In the genomic region with DNA sequence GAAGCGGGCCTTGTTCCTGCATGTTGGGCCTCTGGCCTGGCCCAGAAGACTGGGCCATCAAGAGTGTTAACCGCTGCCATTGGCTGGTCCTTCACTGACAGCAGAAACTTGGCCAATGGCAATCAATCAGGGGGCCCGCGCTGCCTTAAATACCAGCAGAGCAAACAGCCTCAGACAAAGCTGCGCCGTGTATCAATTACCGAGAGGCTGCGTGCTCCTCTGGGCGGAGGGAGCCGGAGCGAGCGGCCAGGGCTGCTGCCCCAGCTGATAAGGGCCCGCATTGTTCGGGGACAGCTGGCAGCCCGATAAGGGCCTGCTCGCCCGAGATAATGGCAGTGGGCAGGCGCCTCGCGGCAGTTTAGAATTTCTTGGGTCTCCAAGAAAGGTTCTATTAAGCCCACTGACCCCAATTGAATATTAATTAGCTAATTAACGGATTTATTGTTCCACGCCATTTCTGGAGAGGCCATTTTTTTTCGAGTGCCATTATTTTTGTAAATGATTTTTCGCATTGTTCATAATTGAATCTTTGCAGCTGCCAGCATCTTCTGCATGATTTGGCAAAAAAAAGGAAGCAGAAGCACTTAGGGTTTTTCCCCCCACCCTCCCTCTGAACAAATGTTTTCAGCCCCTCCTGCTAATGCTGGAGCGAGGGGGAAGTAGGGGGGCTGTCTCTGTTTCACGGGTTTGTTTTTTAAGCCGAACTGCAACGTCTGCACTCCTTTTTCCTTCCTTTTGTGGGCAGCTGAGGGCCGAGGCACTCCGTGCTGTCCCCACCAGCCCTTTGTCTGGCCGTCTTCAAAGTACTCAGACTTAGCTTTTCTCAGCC, we compare ENCODE assay signal across 1 cellular context.
TF ChIP-seq lines count a peak whose summit lies in the region.

No MANE protein-coding gene starts in this region.

TF ChIP-seq in K562, 482 proteins besides CTCF, POLR2A, EP300 and RAD21 (continued from another document and continues in another):
- TF ChIP-seq, protein P1, sequence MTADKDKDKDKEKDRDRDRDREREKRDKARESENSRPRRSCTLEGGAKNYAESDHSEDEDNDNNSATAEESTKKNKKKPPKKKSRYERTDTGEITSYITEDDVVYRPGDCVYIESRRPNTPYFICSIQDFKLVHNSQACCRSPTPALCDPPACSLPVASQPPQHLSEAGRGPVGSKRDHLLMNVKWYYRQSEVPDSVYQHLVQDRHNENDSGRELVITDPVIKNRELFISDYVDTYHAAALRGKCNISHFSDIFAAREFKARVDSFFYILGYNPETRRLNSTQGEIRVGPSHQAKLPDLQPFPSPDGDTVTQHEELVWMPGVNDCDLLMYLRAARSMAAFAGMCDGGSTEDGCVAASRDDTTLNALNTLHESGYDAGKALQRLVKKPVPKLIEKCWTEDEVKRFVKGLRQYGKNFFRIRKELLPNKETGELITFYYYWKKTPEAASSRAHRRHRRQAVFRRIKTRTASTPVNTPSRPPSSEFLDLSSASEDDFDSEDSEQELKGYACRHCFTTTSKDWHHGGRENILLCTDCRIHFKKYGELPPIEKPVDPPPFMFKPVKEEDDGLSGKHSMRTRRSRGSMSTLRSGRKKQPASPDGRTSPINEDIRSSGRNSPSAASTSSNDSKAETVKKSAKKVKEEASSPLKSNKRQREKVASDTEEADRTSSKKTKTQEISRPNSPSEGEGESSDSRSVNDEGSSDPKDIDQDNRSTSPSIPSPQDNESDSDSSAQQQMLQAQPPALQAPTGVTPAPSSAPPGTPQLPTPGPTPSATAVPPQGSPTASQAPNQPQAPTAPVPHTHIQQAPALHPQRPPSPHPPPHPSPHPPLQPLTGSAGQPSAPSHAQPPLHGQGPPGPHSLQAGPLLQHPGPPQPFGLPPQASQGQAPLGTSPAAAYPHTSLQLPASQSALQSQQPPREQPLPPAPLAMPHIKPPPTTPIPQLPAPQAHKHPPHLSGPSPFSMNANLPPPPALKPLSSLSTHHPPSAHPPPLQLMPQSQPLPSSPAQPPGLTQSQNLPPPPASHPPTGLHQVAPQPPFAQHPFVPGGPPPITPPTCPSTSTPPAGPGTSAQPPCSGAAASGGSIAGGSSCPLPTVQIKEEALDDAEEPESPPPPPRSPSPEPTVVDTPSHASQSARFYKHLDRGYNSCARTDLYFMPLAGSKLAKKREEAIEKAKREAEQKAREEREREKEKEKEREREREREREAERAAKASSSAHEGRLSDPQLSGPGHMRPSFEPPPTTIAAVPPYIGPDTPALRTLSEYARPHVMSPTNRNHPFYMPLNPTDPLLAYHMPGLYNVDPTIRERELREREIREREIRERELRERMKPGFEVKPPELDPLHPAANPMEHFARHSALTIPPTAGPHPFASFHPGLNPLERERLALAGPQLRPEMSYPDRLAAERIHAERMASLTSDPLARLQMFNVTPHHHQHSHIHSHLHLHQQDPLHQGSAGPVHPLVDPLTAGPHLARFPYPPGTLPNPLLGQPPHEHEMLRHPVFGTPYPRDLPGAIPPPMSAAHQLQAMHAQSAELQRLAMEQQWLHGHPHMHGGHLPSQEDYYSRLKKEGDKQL (CRISPR knock-in tag; IDR thresholded peaks at IDR 0.05; ENCODE audit: borderline replicate concordance): no peak
- TF ChIP-seq FOXK1 (CRISPR knock-in tag; IDR thresholded peaks at IDR 0.05; ENCODE audit: borderline replicate concordance): no peak
- TF ChIP-seq ZNF282 (CRISPR knock-in tag; IDR thresholded peaks at IDR 0.05): no peak
- TF ChIP-seq MBD2 (IDR thresholded peaks at IDR 0.05; ENCODE audit: borderline replicate concordance, low read depth): peak; percentile 79
- TF ChIP-seq CEBPG (CRISPR knock-in tag; IDR thresholded peaks at IDR 0.05): peak; percentile 54; the same call in 1 of the 2 replicates
- TF ChIP-seq CEBPG (tag; conservative IDR thresholded peaks at IDR 0.05 in 1 of 2, IDR thresholded peaks at IDR 0.05 in 1 of 2): no peak
- no peak for TF ChIP-seq ZNF551 (CRISPR knock-in tag; IDR thresholded peaks at IDR 0.05)
- no peak for TF ChIP-seq ETV6 (IDR thresholded peaks at IDR 0.05; ENCODE audit: borderline replicate concordance in 1 of 2, low read depth in 2 of 2, low read length in 1 of 2)
- no peak for TF ChIP-seq ETV6 (CRISPR knock-in tag; IDR thresholded peaks at IDR 0.05; ENCODE audit: borderline replicate concordance)
- no peak for TF ChIP-seq RAD51 (IDR thresholded peaks at IDR 0.05; ENCODE audit: borderline replicate concordance, low read depth)
- no peak for TF ChIP-seq KAT2B (IDR thresholded peaks at IDR 0.05; ENCODE audit: low read depth, low read length)
- TF ChIP-seq BMI1 (IDR thresholded peaks at IDR 0.05; ENCODE audit: low read length): no peak
- no peak for TF ChIP-seq ZNF436 (CRISPR knock-in tag; IDR thresholded peaks at IDR 0.05)
- TF ChIP-seq U2AF1 (optimal IDR thresholded peaks at IDR 0.05; ENCODE audit: low read depth, low read length): no peak
- no peak for TF ChIP-seq ZC3H8 (IDR thresholded peaks at IDR 0.05)
- no peak for TF ChIP-seq GTF2F1 (IDR thresholded peaks at IDR 0.05; ENCODE audit: low read depth, low read length)
- TF ChIP-seq ARHGAP35 (IDR thresholded peaks at IDR 0.05; ENCODE audit: partially characterized antibody): no peak
- TF ChIP-seq DDX20 (tag; IDR thresholded peaks at IDR 0.05; ENCODE audit: low read depth): no peak
- TF ChIP-seq, protein P2, sequence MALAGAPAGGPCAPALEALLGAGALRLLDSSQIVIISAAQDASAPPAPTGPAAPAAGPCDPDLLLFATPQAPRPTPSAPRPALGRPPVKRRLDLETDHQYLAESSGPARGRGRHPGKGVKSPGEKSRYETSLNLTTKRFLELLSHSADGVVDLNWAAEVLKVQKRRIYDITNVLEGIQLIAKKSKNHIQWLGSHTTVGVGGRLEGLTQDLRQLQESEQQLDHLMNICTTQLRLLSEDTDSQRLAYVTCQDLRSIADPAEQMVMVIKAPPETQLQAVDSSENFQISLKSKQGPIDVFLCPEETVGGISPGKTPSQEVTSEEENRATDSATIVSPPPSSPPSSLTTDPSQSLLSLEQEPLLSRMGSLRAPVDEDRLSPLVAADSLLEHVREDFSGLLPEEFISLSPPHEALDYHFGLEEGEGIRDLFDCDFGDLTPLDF (CRISPR knock-in tag; IDR thresholded peaks at IDR 0.05): no peak
- peak; percentile 98 for TF ChIP-seq MTA2 (IDR thresholded peaks at IDR 0.05; ENCODE audit: low read depth)
- TF ChIP-seq ZNF197 (CRISPR knock-in tag; IDR thresholded peaks at IDR 0.05; ENCODE audit: low read depth): peak; percentile 94
- TF ChIP-seq GATAD2B (IDR thresholded peaks at IDR 0.05; ENCODE audit: borderline replicate concordance): peak; percentile 81
- peak; percentile 84 for TF ChIP-seq SMAD1 (IDR thresholded peaks at IDR 0.05; ENCODE audit: low read depth, low read length, partially characterized antibody)
- no peak for TF ChIP-seq HNRNPH1 (optimal IDR thresholded peaks at IDR 0.05; ENCODE audit: low read depth, low read length)
- TF ChIP-seq, protein P3, sequence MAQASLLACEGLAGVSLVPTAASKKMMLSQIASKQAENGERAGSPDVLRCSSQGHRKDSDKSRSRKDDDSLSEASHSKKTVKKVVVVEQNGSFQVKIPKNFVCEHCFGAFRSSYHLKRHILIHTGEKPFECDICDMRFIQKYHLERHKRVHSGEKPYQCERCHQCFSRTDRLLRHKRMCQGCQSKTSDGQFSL (CRISPR knock-in tag; IDR thresholded peaks at IDR 0.05): no peak
- TF ChIP-seq, protein P3 (tag; IDR thresholded peaks at IDR 0.05): no peak
- TF ChIP-seq BCOR (IDR thresholded peaks at IDR 0.05): peak; percentile 96
- TF ChIP-seq, protein P4, sequence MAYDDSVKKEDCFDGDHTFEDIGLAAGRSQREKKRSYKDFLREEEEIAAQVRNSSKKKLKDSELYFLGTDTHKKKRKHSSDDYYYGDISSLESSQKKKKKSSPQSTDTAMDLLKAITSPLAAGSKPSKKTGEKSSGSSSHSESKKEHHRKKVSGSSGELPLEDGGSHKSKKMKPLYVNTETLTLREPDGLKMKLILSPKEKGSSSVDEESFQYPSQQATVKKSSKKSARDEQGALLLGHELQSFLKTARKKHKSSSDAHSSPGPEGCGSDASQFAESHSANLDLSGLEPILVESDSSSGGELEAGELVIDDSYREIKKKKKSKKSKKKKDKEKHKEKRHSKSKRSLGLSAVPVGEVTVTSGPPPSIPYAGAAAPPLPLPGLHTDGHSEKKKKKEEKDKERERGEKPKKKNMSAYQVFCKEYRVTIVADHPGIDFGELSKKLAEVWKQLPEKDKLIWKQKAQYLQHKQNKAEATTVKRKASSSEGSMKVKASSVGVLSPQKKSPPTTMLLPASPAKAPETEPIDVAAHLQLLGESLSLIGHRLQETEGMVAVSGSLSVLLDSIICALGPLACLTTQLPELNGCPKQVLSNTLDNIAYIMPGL (CRISPR knock-in tag; IDR thresholded peaks at IDR 0.05): no peak
- TF ChIP-seq MAFG (tag; conservative IDR thresholded peaks at IDR 0.05): peak; percentile 85
- TF ChIP-seq MED1 (CRISPR knock-in tag; IDR thresholded peaks at IDR 0.05; ENCODE audit: borderline replicate concordance): no peak
- no peak for TF ChIP-seq ZC3H4 (CRISPR knock-in tag; IDR thresholded peaks at IDR 0.05; ENCODE audit: borderline replicate concordance)
- TF ChIP-seq ARID1B (IDR thresholded peaks at IDR 0.05): peak; percentile 99
- no peak for TF ChIP-seq ZNF780A (CRISPR knock-in tag; IDR thresholded peaks at IDR 0.05)
- no peak for TF ChIP-seq ZNF57 (CRISPR knock-in tag; IDR thresholded peaks at IDR 0.05)
- TF ChIP-seq BDP1 (IDR thresholded peaks at IDR 0.05; ENCODE audit: insufficient read depth, insufficient read length): no peak
- TF ChIP-seq, protein P5, sequence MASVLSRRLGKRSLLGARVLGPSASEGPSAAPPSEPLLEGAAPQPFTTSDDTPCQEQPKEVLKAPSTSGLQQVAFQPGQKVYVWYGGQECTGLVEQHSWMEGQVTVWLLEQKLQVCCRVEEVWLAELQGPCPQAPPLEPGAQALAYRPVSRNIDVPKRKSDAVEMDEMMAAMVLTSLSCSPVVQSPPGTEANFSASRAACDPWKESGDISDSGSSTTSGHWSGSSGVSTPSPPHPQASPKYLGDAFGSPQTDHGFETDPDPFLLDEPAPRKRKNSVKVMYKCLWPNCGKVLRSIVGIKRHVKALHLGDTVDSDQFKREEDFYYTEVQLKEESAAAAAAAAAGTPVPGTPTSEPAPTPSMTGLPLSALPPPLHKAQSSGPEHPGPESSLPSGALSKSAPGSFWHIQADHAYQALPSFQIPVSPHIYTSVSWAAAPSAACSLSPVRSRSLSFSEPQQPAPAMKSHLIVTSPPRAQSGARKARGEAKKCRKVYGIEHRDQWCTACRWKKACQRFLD (CRISPR knock-in tag; IDR thresholded peaks at IDR 0.05): peak; percentile 98
- no peak for TF ChIP-seq ZNF431 (CRISPR knock-in tag; IDR thresholded peaks at IDR 0.05)
- no peak; the same call in 1 of the 2 replicates for TF ChIP-seq MYBL2 (IDR thresholded peaks at IDR 0.05; ENCODE audit: low read depth)
- TF ChIP-seq MYBL2 (CRISPR knock-in tag; IDR thresholded peaks at IDR 0.05; ENCODE audit: borderline replicate concordance): no peak
- no peak for TF ChIP-seq ARID2 (IDR thresholded peaks at IDR 0.05)
- no peak for TF ChIP-seq ZNF347 (CRISPR knock-in tag; IDR thresholded peaks at IDR 0.05; ENCODE audit: low read depth)
- no peak for TF ChIP-seq ZFP36 (IDR thresholded peaks at IDR 0.05; ENCODE audit: low read depth, low read length, partially characterized antibody)
- TF ChIP-seq, protein P6, sequence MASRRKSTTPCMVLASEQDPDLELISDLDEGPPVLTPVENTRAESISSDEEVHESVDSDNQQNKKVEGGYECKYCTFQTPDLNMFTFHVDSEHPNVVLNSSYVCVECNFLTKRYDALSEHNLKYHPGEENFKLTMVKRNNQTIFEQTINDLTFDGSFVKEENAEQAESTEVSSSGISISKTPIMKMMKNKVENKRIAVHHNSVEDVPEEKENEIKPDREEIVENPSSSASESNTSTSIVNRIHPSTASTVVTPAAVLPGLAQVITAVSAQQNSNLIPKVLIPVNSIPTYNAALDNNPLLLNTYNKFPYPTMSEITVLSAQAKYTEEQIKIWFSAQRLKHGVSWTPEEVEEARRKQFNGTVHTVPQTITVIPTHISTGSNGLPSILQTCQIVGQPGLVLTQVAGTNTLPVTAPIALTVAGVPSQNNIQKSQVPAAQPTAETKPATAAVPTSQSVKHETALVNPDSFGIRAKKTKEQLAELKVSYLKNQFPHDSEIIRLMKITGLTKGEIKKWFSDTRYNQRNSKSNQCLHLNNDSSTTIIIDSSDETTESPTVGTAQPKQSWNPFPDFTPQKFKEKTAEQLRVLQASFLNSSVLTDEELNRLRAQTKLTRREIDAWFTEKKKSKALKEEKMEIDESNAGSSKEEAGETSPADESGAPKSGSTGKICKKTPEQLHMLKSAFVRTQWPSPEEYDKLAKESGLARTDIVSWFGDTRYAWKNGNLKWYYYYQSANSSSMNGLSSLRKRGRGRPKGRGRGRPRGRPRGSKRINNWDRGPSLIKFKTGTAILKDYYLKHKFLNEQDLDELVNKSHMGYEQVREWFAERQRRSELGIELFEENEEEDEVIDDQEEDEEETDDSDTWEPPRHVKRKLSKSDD (conservative IDR thresholded peaks at IDR 0.05; ENCODE audit: low read length): no peak
- TF ChIP-seq HNRNPUL1 (IDR thresholded peaks at IDR 0.05; ENCODE audit: low read length): no peak
- TF ChIP-seq HLTF (IDR thresholded peaks at IDR 0.05): peak; percentile 14; the same call in 1 of the 2 replicates
- TF ChIP-seq ZNF324 (CRISPR knock-in tag; IDR thresholded peaks at IDR 0.05): 0 out of 2 replicates have a peak, but pooled peaks have one; percentile 16
- TF ChIP-seq, protein P7, sequence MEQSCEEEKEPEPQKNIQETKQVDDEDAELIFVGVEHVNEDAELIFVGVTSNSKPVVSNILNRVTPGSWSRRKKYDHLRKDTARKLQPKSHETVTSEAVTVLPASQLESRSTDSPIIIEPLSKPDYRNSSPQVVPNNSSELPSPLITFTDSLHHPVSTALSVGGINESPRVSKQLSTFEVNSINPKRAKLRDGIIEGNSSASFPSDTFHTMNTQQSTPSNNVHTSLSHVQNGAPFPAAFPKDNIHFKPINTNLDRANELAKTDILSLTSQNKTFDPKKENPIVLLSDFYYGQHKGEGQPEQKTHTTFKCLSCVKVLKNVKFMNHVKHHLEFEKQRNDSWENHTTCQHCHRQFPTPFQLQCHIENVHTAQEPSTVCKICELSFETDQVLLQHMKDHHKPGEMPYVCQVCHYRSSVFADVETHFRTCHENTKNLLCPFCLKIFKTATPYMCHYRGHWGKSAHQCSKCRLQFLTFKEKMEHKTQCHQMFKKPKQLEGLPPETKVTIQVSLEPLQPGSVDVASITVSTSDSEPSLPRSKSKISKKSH (CRISPR knock-in tag; IDR thresholded peaks at IDR 0.05): no peak
- TF ChIP-seq, protein P8, sequence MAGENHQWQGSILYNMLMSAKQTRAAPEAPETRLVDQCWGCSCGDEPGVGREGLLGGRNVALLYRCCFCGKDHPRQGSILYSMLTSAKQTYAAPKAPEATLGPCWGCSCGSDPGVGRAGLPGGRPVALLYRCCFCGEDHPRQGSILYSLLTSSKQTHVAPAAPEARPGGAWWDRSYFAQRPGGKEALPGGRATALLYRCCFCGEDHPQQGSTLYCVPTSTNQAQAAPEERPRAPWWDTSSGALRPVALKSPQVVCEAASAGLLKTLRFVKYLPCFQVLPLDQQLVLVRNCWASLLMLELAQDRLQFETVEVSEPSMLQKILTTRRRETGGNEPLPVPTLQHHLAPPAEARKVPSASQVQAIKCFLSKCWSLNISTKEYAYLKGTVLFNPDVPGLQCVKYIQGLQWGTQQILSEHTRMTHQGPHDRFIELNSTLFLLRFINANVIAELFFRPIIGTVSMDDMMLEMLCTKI (IDR thresholded peaks at IDR 0.05; ENCODE audit: partially characterized antibody): no peak
- 0 out of 2 replicates have a peak, but pooled peaks have one; percentile 56 for TF ChIP-seq GATAD2A (IDR thresholded peaks at IDR 0.05)
- TF ChIP-seq SMARCB1 (IDR thresholded peaks at IDR 0.05; ENCODE audit: insufficient read length, low read depth): no peak
- peak; percentile 71 for TF ChIP-seq RNF2 (IDR thresholded peaks at IDR 0.05)
